ENCODE assay signal across 1 cellular context in genomic region chr10:46925156-46925555, GRCh38. TPM values are rescaled to one million over a fixed set of nuclear protein-coding genes. Genes with fewer than 3 reads are reported as not detected.
"Had no signal": no experiment of that assay in that cellular context is flagged by ENCODE, and none has a peak within 500 bp of the region (broad histone marks: within the 10 kb centered on the region; RNA-seq: fewer than 3 reads in every experiment).

No MANE protein-coding gene starts in this region.

RNA-seq across cellular contexts. Expression of gene PTPN20, which starts 13.9 kb away (rescaled TPM):
- total RNA-seq: mesothelial cell of epicardium had no signal
